23 cellular contexts compared by ENCODE assay signal in the genomic region with DNA sequence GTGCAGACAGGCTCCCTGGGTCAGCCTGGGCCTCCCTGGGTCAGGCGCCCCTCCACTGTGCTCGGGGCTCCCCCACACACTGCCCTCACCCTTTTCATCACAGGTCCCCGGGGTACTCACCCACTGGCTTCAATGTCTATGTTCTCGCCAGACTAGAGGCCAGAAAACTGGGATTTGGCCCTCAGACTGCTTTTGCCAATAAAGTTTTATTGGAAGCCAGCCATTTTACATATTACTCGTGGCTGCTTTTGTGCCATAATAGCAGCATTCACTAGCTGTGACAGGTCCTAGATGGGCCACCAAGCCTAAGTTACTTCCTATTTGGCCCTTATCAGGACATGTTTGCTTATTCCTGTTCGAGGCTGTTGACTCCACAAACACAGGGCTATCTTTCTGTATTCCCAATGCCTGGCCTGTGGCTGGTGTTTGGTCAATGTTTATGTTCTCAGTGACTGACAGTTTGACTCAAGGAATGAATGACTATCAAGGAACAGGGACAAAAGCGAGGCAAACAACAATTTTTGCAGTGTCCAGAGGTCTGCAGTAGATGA.
"Had no signal": no experiment of that assay in that cellular context is flagged by ENCODE, and none has a peak within 500 bp of the region (broad histone marks: within the 10 kb centered on the region; RNA-seq: fewer than 3 reads in every experiment).

No MANE protein-coding gene starts in this region.

- ATAC-seq: gastrocnemius medialis, heart right ventricle, left cardiac atrium, left lung, left ventricle myocardium superior, lower lobe of right lung, mucosa of descending colon had no signal

- H3K9me3 Mint-ChIP-seq: mesothelial cell of epicardium had no signal

- H3K9me3 ChIP-seq: esophagus squamous epithelium, gastrocnemius medialis, lower lobe of right lung, mucosa of descending colon had no signal

- H3K36me3 ChIP-seq: esophagus squamous epithelium, gastrocnemius medialis, heart right ventricle, left lung, lower lobe of right lung had no signal

- H3K27ac Mint-ChIP-seq: mesothelial cell of epicardium had no signal

- H3K4me3 Mint-ChIP-seq: mesothelial cell of epicardium had no signal

- H3K4me1 ChIP-seq: esophagus squamous epithelium, gastrocnemius medialis, left lung, lower lobe of right lung had no signal

- DNase-seq: dermis blood vessel endothelial cell; dorsolateral prefrontal cortex; effector memory CD4-positive, alpha-beta T cell; esophagus squamous epithelium; foreskin fibroblast; foreskin melanocyte; gastrocnemius medialis; glutamatergic neuron; head of caudate nucleus; heart right ventricle; hippocampal formation; left cardiac atrium; left lung; left ventricle myocardium superior; lower lobe of right lung; mesenchymal stem cell; mucosa of descending colon had no signal

- H3K27ac ChIP-seq: coronary artery, dorsolateral prefrontal cortex, esophagus squamous epithelium, gastrocnemius medialis, heart right ventricle, left lung, lower lobe of right lung had no signal

- H3K36me3 Mint-ChIP-seq: mesothelial cell of epicardium had no signal

- FAIRE-seq: colon, endothelial cell of umbilical vein, islet of Langerhans, keratinocyte had no signal

- H3K27me3 ChIP-seq: dorsolateral prefrontal cortex, esophagus squamous epithelium, gastrocnemius medialis, heart right ventricle, left lung had no signal

- H3K4me3 ChIP-seq: coronary artery, dorsolateral prefrontal cortex, esophagus squamous epithelium, gastrocnemius medialis, heart right ventricle, left lung, lower lobe of right lung, mucosa of descending colon had no signal

- H3K4me1 Mint-ChIP-seq: mesothelial cell of epicardium had no signal
